Comparison of ENCODE assay signal across 8 cellular contexts in genomic region chr11:75524576-75525432, GRCh38. TPM values are rescaled to one million over a fixed set of nuclear protein-coding genes. Genes with fewer than 3 reads are reported as not detected.
DNase-seq lines count a peak whose midpoint lies in the region; ATAC-seq and TF ChIP-seq lines count a peak whose summit lies in the region.

No MANE protein-coding gene starts in this region.

- peak overlapping the region; percentile 60 for H3K4me3 Mint-ChIP-seq in activated naive CD8-positive, alpha-beta T cell treated with anti-CD3 and anti-CD28 coated beads for 36 hours

- DNase-seq in AG04450 (ENCODE audit: low read depth, low spot score) (no peak), NT2/D1 (ENCODE audit: low read depth, low spot score) (no peak), NCI-H1930 (lab: John Stamatoyannopoulos, UW) (no peak), OCI-M1 (lab: John Stamatoyannopoulos, UW) (no peak)
- DNase-seq in activated naive CD8-positive, alpha-beta T cell treated with anti-CD3 and anti-CD28 coated beads for 36 hours: peak; percentile 43
- DNase-seq in stimulated activated CD4-positive, alpha-beta T cell treated with anti-CD3 and anti-CD28 coated beads, Interleukin-4, amount 100 ng/mL, for 1 hour: peak; percentile 34

- H3K36me3 ChIP-seq in NT2/D1 (ENCODE audit: insufficient read depth, insufficient read length, low read length): no peaks in the 10 kb centered on the region
- no peaks in the 10 kb centered on the region for H3K36me3 ChIP-seq in iPS-20b (ENCODE audit: insufficient read depth, low read depth, low read length)

- H3K4me1 Mint-ChIP-seq in activated naive CD8-positive, alpha-beta T cell treated with anti-CD3 and anti-CD28 coated beads for 36 hours: peaks cover 15% of the 10 kb centered on the region

- H3K27ac ChIP-seq in AG04450 (ENCODE audit: low read depth, low read length) (no peak overlapping the region), iPS-20b (ENCODE audit: low read length) (no peak overlapping the region)

- no peaks in the 10 kb centered on the region for H3K36me3 Mint-ChIP-seq in activated naive CD8-positive, alpha-beta T cell treated with anti-CD3 and anti-CD28 coated beads for 36 hours

- H3K4me1 ChIP-seq in NT2/D1 (ENCODE audit: insufficient read depth, insufficient read length): peaks cover 4% of the 10 kb centered on the region
- no peaks in the 10 kb centered on the region for H3K4me1 ChIP-seq in iPS-20b (ENCODE audit: insufficient read depth, low read length)

- no peak for TF ChIP-seq CTCF in AG04450 (IDR thresholded peaks at IDR 0.05; ENCODE audit: low read depth, low read length)

- no peaks in the 10 kb centered on the region for H3K9me3 Mint-ChIP-seq in activated naive CD8-positive, alpha-beta T cell treated with anti-CD3 and anti-CD28 coated beads for 36 hours

- CTCF ChIA-PET in AG04450 (lab: Charles Lee): interaction anchor here (0.6 to 6.4 kb wide), 13 partner anchors 8 to 138 kb away, joined by 3 to 41 read pairs (median 4); no protein-coding TSS in a partner anchor

- H3K27me3 ChIP-seq in AG04450 (ENCODE audit: control insufficient read depth, insufficient read depth, low read length) (peaks cover 32% of the 10 kb centered on the region), NT2/D1 (ENCODE audit: insufficient read depth, insufficient read length) (peaks cover 23% of the 10 kb centered on the region), iPS-20b (ENCODE audit: insufficient read depth, low read length) (peaks cover 39% of the 10 kb centered on the region)

- H3K4me3 ChIP-seq in AG04450 (ENCODE audit: low read depth, low read length) (peak overlapping the region; percentile 73), NT2/D1 (ENCODE audit: insufficient read length, low read depth) (peak overlapping the region; percentile 78), iPS-20b (ENCODE audit: low read length) (peak overlapping the region; percentile 81)

- no peaks in the 10 kb centered on the region for H3K27me3 Mint-ChIP-seq in activated naive CD8-positive, alpha-beta T cell treated with anti-CD3 and anti-CD28 coated beads for 36 hours

- H3K9me3 ChIP-seq in AG04450 (ENCODE audit: control insufficient read depth, insufficient read depth, low read length) (no peaks in the 10 kb centered on the region; the same call in 1 of the 2 replicates), NT2/D1 (ENCODE audit: insufficient read depth, low read length) (no peaks in the 10 kb centered on the region), iPS-20b (ENCODE audit: insufficient read depth, low read depth, low read length) (no peaks in the 10 kb centered on the region)

- H3K27ac Mint-ChIP-seq in activated naive CD8-positive, alpha-beta T cell treated with anti-CD3 and anti-CD28 coated beads for 36 hours: no peak overlapping the region

- H3K9ac ChIP-seq in NT2/D1 (ENCODE audit: insufficient read length, low read depth) (peak overlapping the region; percentile 94), iPS-20b (ENCODE audit: low read depth, low read length) (no peak overlapping the region)

- ATAC-seq in GM19395 (IDR thresholded peaks at IDR 0.05; ENCODE audit: unreplicated experiment): peak; percentile 7

- POLR2A ChIA-PET in AG04450 (lab: Yijun Ruan, JAX): interaction anchor here (1.1 to 1.4 kb wide), 2 partner anchors 38 to 39 kb away, joined by 3 to 4 read pairs; partner anchors contain the start of gene SERPINH1

RNA-seq across cellular contexts. Expression of gene GDPD5, which starts 0.9 kb away (rescaled TPM):
- polyA plus RNA-seq in AG04450 (2011; rRNA removed): 1.4 and 1.9 TPM in 2 replicates
- polyA minus RNA-seq in AG04450 (2011; rRNA and poly(A)+ RNA removed): 3.3 and 4.4 TPM in 2 replicates
- 1 to 10 TPM; 5.9 to 6.6 TPM for total RNA-seq in activated naive CD8-positive, alpha-beta T cell treated with anti-CD3 and anti-CD28 coated beads for 36 hours

RNA-seq across cellular contexts. Expression of gene SERPINH1, which starts 37.2 kb away (rescaled TPM):
- polyA plus RNA-seq in AG04450 (2011; rRNA removed): 881 and 1,147 TPM in 2 replicates
- 437 and 536 TPM in 2 replicates for polyA minus RNA-seq in AG04450 (2011; rRNA and poly(A)+ RNA removed)
- total RNA-seq in activated naive CD8-positive, alpha-beta T cell treated with anti-CD3 and anti-CD28 coated beads for 36 hours: 10 to 100 TPM; 18.9 to 19.4 TPM

Comparison
In these comparisons a context has a peak if more than half of its experiments do, and no peak if none do; other contexts are left out.
1. DNase-seq: peak in activated naive CD8-positive, alpha-beta T cell treated with anti-CD3 and anti-CD28 coated beads for 36 hours (single experiment) and stimulated activated CD4-positive, alpha-beta T cell treated with anti-CD3 and anti-CD28 coated beads, Interleukin-4, amount 100 ng/mL, for 1 hour (single experiment); none in AG04450 (single experiment), NT2/D1 (single experiment), NCI-H1930 (0 of 2) and OCI-M1 (single experiment).
2. Peak in every context shown above with its lines, with median percentiles within 50 percentile points of each other: H3K4me3 ChIP-seq.